In the genomic region with DNA sequence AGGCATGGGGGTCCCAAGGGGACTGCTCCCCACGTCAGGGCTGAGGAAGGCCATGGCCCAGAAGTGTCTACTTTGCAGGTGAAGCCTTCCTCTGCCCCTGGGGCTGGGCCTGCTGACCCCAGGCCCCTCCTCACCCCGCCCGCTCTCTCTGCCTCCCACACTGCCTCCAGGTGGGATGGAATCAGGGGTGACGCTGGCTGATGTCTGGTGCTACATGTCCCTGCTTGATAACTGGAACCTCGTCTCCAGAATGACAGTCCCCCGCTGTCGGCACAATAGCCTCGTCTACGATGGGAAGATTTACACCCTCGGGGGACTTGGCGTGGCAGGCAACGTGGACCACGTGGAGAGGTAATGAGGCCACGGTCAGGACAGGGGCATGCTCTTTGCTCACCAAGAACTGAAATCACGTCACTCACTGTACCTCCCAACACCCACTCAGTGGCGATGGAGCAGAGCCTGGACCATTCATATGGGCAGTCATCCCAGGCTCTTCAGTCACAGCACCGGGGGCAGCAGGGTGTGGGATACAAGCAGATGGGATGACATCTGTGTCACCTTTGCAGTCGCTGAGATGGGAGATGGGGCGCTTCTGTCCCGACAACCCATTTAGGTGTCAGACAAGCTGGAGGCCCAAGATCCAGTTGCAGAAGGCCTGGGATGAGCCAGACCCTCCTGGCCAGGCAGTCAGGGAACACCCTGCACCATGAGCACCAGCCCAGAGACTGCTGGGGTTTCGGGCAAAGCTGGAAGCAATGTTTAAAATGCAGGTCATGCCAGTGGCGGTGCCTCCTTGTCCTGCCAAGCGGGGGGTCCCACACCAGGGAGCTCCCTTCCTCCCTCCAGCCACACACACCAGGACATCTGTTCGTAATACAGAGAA, we compare ENCODE assay signal across 20 cellular contexts.
DNase-seq lines count a peak whose midpoint lies in the region; ATAC-seq and TF ChIP-seq lines count a peak whose summit lies in the region.
"Had no signal": no experiment of that assay in that cellular context is flagged by ENCODE, and none has a peak within 500 bp of the region (broad histone marks: within the 10 kb centered on the region; RNA-seq: fewer than 3 reads in every experiment).

No MANE protein-coding gene starts in this region.

- no peak overlapping the region for H3K4me3 Mint-ChIP-seq in stimulated activated naive CD8-positive, alpha-beta T cell treated with anti-CD3 and anti-CD28 coated beads, Interleukin-15, amount 100 ng/mL, for 72 hours
- H3K4me3 Mint-ChIP-seq in chondrocyte (ENCODE audit: unreplicated experiment), result no peak overlapping the region
- H3K4me3 Mint-ChIP-seq: CD8-positive, alpha-beta memory T cell had no signal

- H3K27ac Mint-ChIP-seq in stimulated activated naive CD8-positive, alpha-beta T cell treated with anti-CD3 and anti-CD28 coated beads, Interleukin-15, amount 100 ng/mL, for 72 hours, result peak overlapping the region in 1 of 2 donors; percentile 51
- peak overlapping the region; percentile 12 for H3K27ac Mint-ChIP-seq in chondrocyte (ENCODE audit: unreplicated experiment)

- H3K4me1 Mint-ChIP-seq in stimulated activated naive CD8-positive, alpha-beta T cell treated with anti-CD3 and anti-CD28 coated beads, Interleukin-15, amount 100 ng/mL, for 72 hours, result no peaks in the 10 kb centered on the region
- no peaks in the 10 kb centered on the region for H3K4me1 Mint-ChIP-seq in chondrocyte (ENCODE audit: low read depth)
- H3K4me1 Mint-ChIP-seq: CD8-positive, alpha-beta memory T cell had no signal

- peak; percentile 29 for ATAC-seq in stimulated activated naive CD8-positive, alpha-beta T cell treated with anti-CD3 and anti-CD28 coated beads, Interleukin-15, amount 100 ng/mL, for 72 hours
- no peak for ATAC-seq in stimulated activated naive CD8-positive, alpha-beta T cell treated with anti-CD3 and anti-CD28 coated beads, Interleukin-15, Interleukin-2, amounts not matched to agents 100 U/mL and 50 U/mL, for 24 hours
- ATAC-seq in HG02885 (IDR thresholded peaks at IDR 0.05; ENCODE audit: poor library complexity, unreplicated experiment), result no peak
- ATAC-seq in GM18868 (IDR thresholded peaks at IDR 0.05; ENCODE audit: unreplicated experiment), result no peak
- ATAC-seq: HCT116 had no signal

- peaks cover 29% of the 10 kb centered on the region for H3K36me3 Mint-ChIP-seq in chondrocyte (ENCODE audit: low read depth)

- no peak overlapping the region for H2AFZ ChIP-seq in osteoblast (ENCODE audit: low read length)

- DNase-seq in stimulated activated naive CD8-positive, alpha-beta T cell treated with anti-CD3 and anti-CD28 coated beads, Interleukin-15, amount 100 ng/mL, for 72 hours, result no peak
- DNase-seq in stimulated activated naive CD8-positive, alpha-beta T cell treated with anti-CD3 and anti-CD28 coated beads, Interleukin-15, Interleukin-2, amounts not matched to agents 100 U/mL and 50 U/mL, for 24 hours, result no peak
- DNase-seq in chondrocyte (ENCODE audit: low spot score) (no peak), osteoblast (ENCODE audit: insufficient read length, low spot score, missing footprints) (peak; percentile 85), HUDEP-2 (lab: John Stamatoyannopoulos, UW; ENCODE audit: unreplicated experiment in 76 of 76) (no peak)
- DNase-seq: ACHN; CD8-positive, alpha-beta memory T cell; DMS53; EL; GOT3; NCI-H1092 treated with DMSO at 0.1 percent for 48 hours; NCI-H146; NCI-H2227 treated with DMSO at 0.1 percent for 48 hours; NCI-H510A treated with DMSO at 0.1 percent for 48 hours; NCI-H82; SIG-M5 had no signal

- no peak overlapping the region for H3K4me3 ChIP-seq in osteoblast (ENCODE audit: insufficient read depth, low read length)
- H3K4me3 ChIP-seq: K562 had no signal

- TF ChIP-seq CTCF in chondrocyte (IDR thresholded peaks at IDR 0.05) (no peak), osteoblast (IDR thresholded peaks at IDR 0.05; ENCODE audit: extremely low read depth, low read depth, low read length) (no peak)

- no peak overlapping the region for H3K4me2 ChIP-seq in osteoblast (ENCODE audit: insufficient read depth, low read length)

- H3K36me3 ChIP-seq in osteoblast (ENCODE audit: insufficient read depth, low read length), result no peaks in the 10 kb centered on the region

- H3K9me3 Mint-ChIP-seq in stimulated activated naive CD8-positive, alpha-beta T cell treated with anti-CD3 and anti-CD28 coated beads, Interleukin-15, amount 100 ng/mL, for 72 hours, result no peaks in the 10 kb centered on the region
- H3K9me3 Mint-ChIP-seq in chondrocyte (ENCODE audit: low read depth), result peaks cover 4% of the 10 kb centered on the region
- H3K9me3 Mint-ChIP-seq: CD8-positive, alpha-beta memory T cell had no signal

- no peaks in the 10 kb centered on the region for H3K9me3 ChIP-seq in osteoblast (ENCODE audit: low read depth, low read length)

- no peaks in the 10 kb centered on the region for H3K27me3 ChIP-seq in osteoblast (ENCODE audit: insufficient read depth, low read length)

- peaks cover 5% of the 10 kb centered on the region for H3K4me1 ChIP-seq in osteoblast (ENCODE audit: insufficient read depth, low read length)

- H4K20me1 ChIP-seq in osteoblast (ENCODE audit: insufficient read depth, low read length), result peaks cover 6% of the 10 kb centered on the region

- no peak overlapping the region for H3K27ac ChIP-seq in osteoblast (ENCODE audit: low read depth, low read length)

- no peaks in the 10 kb centered on the region for H3K27me3 Mint-ChIP-seq in stimulated activated naive CD8-positive, alpha-beta T cell treated with anti-CD3 and anti-CD28 coated beads, Interleukin-15, amount 100 ng/mL, for 72 hours
- no peaks in the 10 kb centered on the region for H3K27me3 Mint-ChIP-seq in chondrocyte (ENCODE audit: low read depth)
- H3K27me3 Mint-ChIP-seq: CD8-positive, alpha-beta memory T cell had no signal

- H3K79me2 ChIP-seq in osteoblast (ENCODE audit: insufficient read depth, low read length), result no peaks in the 10 kb centered on the region
